Comparison of ENCODE assay signal across 9 cellular contexts in the genomic region with DNA sequence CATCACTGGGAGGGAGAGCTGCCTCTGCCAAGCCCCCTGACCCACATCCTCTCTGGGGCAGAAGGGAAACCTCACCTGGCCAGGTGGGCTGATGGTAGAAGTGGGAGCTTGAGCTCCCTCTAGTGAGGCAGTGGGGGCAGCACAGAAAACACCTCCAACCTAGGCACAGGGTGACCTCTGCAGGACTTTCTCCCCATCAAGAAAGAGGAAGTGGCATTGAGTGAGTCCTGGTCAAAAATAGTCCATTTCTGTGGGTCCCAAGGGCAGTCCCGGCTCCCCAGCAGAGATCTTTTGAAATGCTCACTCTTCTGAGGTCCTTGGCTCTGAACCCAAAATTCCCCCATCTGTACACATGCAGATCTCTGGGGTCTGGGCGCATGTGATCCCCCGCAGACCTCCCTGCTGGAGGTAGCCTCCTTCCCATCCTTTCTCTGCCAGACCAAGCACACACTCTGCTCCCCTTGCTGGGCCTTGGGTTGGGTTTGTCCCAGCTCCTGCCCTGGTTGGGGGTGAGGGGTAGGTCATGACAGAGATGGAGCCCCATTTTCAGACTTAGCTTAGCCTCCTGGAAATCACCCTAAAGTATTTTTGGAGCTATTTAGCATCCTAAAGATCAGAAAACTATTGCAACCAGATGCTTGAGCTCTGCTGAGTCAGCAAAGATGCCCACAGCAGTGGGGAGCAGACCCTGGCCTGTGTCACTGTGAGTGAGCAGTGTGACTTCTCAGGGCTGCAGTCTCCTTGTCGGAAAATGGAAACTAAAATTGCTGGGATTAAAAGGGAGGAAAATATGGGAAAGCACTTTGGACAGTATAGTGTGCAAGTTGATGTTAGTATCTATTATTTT. TPM values are rescaled to one million over a fixed set of nuclear protein-coding genes. Genes with fewer than 3 reads are reported as not detected.
A peak's percentile ranks its signal among the peaks of the same experiment; 100 is the strongest.
DNase-seq lines count a peak whose midpoint lies in the region; ATAC-seq and TF ChIP-seq lines count a peak whose summit lies in the region.
"Had no signal": no experiment of that assay in that cellular context is flagged by ENCODE, and none has a peak within 500 bp of the region (broad histone marks: within the 10 kb centered on the region; RNA-seq: fewer than 3 reads in every experiment).

No MANE protein-coding gene starts in this region.

- H3K27ac Mint-ChIP-seq in activated naive CD8-positive, alpha-beta T cell treated with anti-CD3 and anti-CD28 coated beads, Interleukin-2, amount 10 ng/mL, durations not matched to agents 7 days and 5 days: no peak overlapping the region
- H3K27ac Mint-ChIP-seq in nephron: peak overlapping the region in 2 of 3 experiments; percentile 9 to 14

- POLR2A ChIA-PET in activated naive CD8-positive, alpha-beta T cell treated with anti-CD3 and anti-CD28 coated beads, Interleukin-2, amount 10 ng/mL, durations not matched to agents 7 days and 5 days (lab: Charles Lee): interaction anchor here (0.6 to 4.3 kb wide), 14 partner anchors 43 to 1304 kb away, joined by 3 to 34 read pairs (median 7); partner anchors contain the start of gene LCP2

- H3K4me3 Mint-ChIP-seq in activated naive CD8-positive, alpha-beta T cell treated with anti-CD3 and anti-CD28 coated beads, Interleukin-2, amount 10 ng/mL, durations not matched to agents 7 days and 5 days: no peak overlapping the region
- H3K4me3 Mint-ChIP-seq in nephron: no peak overlapping the region

- H3K36me3 Mint-ChIP-seq in activated naive CD8-positive, alpha-beta T cell treated with anti-CD3 and anti-CD28 coated beads, Interleukin-2, amount 10 ng/mL, durations not matched to agents 7 days and 5 days: no peaks in the 10 kb centered on the region
- H3K36me3 Mint-ChIP-seq in nephron (ENCODE audit: low read depth): no peaks in the 10 kb centered on the region

- intact Hi-C loops in posterior vena cava (cut with DNase I): no loop called here

- peak; percentile 48 for DNase-seq in T follicular helper cell (ENCODE audit: low read depth)
- peak; percentile 68 for DNase-seq in activated naive CD8-positive, alpha-beta T cell treated with anti-CD3 and anti-CD28 coated beads, Interleukin-2, amount 10 ng/mL, durations not matched to agents 7 days and 5 days
- DNase-seq in posterior vena cava (ENCODE audit: low spot score): no peak
- DNase-seq in NCI-H2107 treated with DMSO at 0.1 percent for 48 hours (lab: John Stamatoyannopoulos, UW; ENCODE audit: unreplicated experiment): no peak
- no peak for DNase-seq in SW480 (ENCODE audit: low spot score)

- H3K4me1 Mint-ChIP-seq in activated naive CD8-positive, alpha-beta T cell treated with anti-CD3 and anti-CD28 coated beads, Interleukin-2, amount 10 ng/mL, durations not matched to agents 7 days and 5 days: peaks cover 41% of the 10 kb centered on the region
- H3K4me1 Mint-ChIP-seq in nephron: no peaks in the 10 kb centered on the region

- no peaks in the 10 kb centered on the region for H3K9me3 Mint-ChIP-seq in activated naive CD8-positive, alpha-beta T cell treated with anti-CD3 and anti-CD28 coated beads, Interleukin-2, amount 10 ng/mL, durations not matched to agents 7 days and 5 days
- peaks cover 4% of the 10 kb centered on the region for H3K9me3 Mint-ChIP-seq in nephron

- ATAC-seq in GM19035 (IDR thresholded peaks at IDR 0.05; ENCODE audit: unreplicated experiment): peak; percentile 83
- peak; percentile 96 for ATAC-seq in HG03066 (IDR thresholded peaks at IDR 0.05; ENCODE audit: low read depth, unreplicated experiment)
- peak; percentile 73 for ATAC-seq in activated naive CD8-positive, alpha-beta T cell treated with anti-CD3 and anti-CD28 coated beads, Interleukin-2, amount 10 ng/mL, durations not matched to agents 7 days and 5 days (ENCODE audit: low read depth)

- no peak for TF ChIP-seq CTCF in nephron (IDR thresholded peaks at IDR 0.05; ENCODE audit: unreplicated experiment in 3 of 3)

- peaks cover 5% of the 10 kb centered on the region for H3K27me3 Mint-ChIP-seq in activated naive CD8-positive, alpha-beta T cell treated with anti-CD3 and anti-CD28 coated beads, Interleukin-2, amount 10 ng/mL, durations not matched to agents 7 days and 5 days
- H3K27me3 Mint-ChIP-seq in nephron (ENCODE audit: low read depth): peaks cover 5% of the 10 kb centered on the region

RNA-seq across cellular contexts. Expression of gene LCP2, which starts 41.6 kb away (rescaled TPM):
- 100 to 1,000 TPM; 444 to 452 TPM for total RNA-seq in activated naive CD8-positive, alpha-beta T cell treated with anti-CD3 and anti-CD28 coated beads, Interleukin-2, amount 10 ng/mL, durations not matched to agents 7 days and 5 days
- total RNA-seq in posterior vena cava: 10 to 100 TPM; 19.3 to 25.0 TPM
- total RNA-seq: renal cortical epithelial cell had no signal

RNA-seq across cellular contexts. Expression of gene KCNMB1, which starts 50.0 kb away (rescaled TPM):
- total RNA-seq in activated naive CD8-positive, alpha-beta T cell treated with anti-CD3 and anti-CD28 coated beads, Interleukin-2, amount 10 ng/mL, durations not matched to agents 7 days and 5 days: not detected
- total RNA-seq in posterior vena cava: 10 to 100 TPM; 48.6 to 61.6 TPM
- total RNA-seq: renal cortical epithelial cell had no signal

Comparison
In these comparisons a context has a peak if more than half of its experiments do, and no peak if none do; other contexts are left out.
1. DNase-seq: peak in T follicular helper cell (single experiment) and activated naive CD8-positive, alpha-beta T cell treated with anti-CD3 and anti-CD28 coated beads, Interleukin-2, amount 10 ng/mL, durations not matched to agents 7 days and 5 days (single experiment); none in posterior vena cava (single experiment), NCI-H2107 treated with DMSO at 0.1 percent for 48 hours (single experiment) and SW480 (single experiment).
2. RNA of gene LCP2, which starts 41.6 kb away (total RNA-seq): 444 to 452 TPM in activated naive CD8-positive, alpha-beta T cell treated with anti-CD3 and anti-CD28 coated beads, Interleukin-2, amount 10 ng/mL, durations not matched to agents 7 days and 5 days; 19.3 to 25.0 TPM in posterior vena cava; every median in the first group is over 10 times any median in the second.
3. RNA of gene KCNMB1, which starts 50.0 kb away (total RNA-seq): 48.6 to 61.6 TPM in posterior vena cava; not detected in activated naive CD8-positive, alpha-beta T cell treated with anti-CD3 and anti-CD28 coated beads, Interleukin-2, amount 10 ng/mL, durations not matched to agents 7 days and 5 days; every median in the first group is over 10 times any median in the second.
4. Peak in every context shown above with its lines, with median percentiles within 50 percentile points of each other: ATAC-seq.